ENCODE assay signal across 8 cellular contexts in the genomic region with DNA sequence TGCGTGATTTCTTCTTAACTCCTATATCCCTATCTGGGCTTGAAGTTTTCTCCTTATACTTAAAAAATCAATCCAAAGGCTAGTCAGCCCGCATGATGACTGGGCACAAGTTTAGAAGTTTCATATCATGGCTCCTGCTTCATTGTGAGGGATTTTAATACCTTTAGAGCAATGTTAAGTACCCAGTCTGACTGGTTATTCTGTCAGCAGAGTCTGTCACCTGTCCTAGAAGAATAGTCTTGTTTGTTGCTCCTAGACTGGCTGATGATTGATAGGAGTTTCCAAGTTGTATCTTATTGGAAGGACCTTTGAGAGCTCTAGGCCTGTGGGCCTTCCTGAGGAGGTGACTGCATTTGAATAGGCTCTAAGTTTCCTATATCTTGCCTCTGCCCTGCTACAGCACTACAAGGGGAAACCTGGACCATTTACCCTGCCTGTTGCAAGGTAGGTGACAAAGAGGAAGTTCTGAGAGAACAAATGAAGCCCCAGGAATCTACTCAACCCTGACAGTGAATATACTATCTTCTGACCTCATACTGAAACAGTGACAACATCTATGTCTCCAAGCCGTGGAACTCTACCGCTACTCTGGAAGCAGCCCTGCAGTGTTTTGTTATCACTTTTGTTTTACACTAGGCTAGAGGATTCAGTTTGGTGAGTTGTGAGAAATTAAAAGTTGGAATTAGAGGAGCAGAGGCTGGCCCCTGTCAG.
DNase-seq lines count a peak whose midpoint lies in the region; ATAC-seq, FAIRE-seq and TF ChIP-seq lines count a peak whose summit lies in the region.

No MANE protein-coding gene starts in this region.

- H3K9me3 ChIP-seq in pancreas = no peaks in the 10 kb centered on the region

- H3K4me3 Mint-ChIP-seq in activated CD4-positive, alpha-beta T cell treated with anti-CD3 and anti-CD28 coated beads for 36 hours = no peak overlapping the region

- no peak for FAIRE-seq in pancreas (lab: Jason Lieb, UNC)

- no peak for TF ChIP-seq CTCF in pancreas (IDR thresholded peaks at IDR 0.05)

- POLR2A ChIA-PET in activated CD4-positive, alpha-beta T cell treated with anti-CD3 and anti-CD28 coated beads for 36 hours (lab: Charles Lee) = no interaction called here

- CTCF ChIA-PET in activated CD4-positive, alpha-beta T cell treated with anti-CD3 and anti-CD28 coated beads for 36 hours (lab: Charles Lee) = no interaction called here

- H3K36me3 Mint-ChIP-seq in activated CD4-positive, alpha-beta T cell treated with anti-CD3 and anti-CD28 coated beads for 36 hours (ENCODE audit: low read depth) = peaks cover 10% of the 10 kb centered on the region

- peak; percentile 40 for DNase-seq in activated CD4-positive, alpha-beta T cell treated with anti-CD3 and anti-CD28 coated beads for 36 hours
- DNase-seq in activated CD4-positive, alpha-beta T cell treated with anti-CD3 and anti-CD28 coated beads for 1 hour = no peak
- DNase-seq in pancreas (no peak), iPS-NIHi7 (ENCODE audit: extremely low spot score) (no peak), CD1c-positive myeloid dendritic cell (ENCODE audit: extremely low spot score) (no peak), NCI-H1930 (lab: John Stamatoyannopoulos, UW) (no peak)

- H3K4me1 Mint-ChIP-seq in activated CD4-positive, alpha-beta T cell treated with anti-CD3 and anti-CD28 coated beads for 36 hours = peaks cover 28% of the 10 kb centered on the region

- H3K4me1 ChIP-seq in pancreas = peaks cover 0 to 8% (median 8%) of the 10 kb centered on the region in 3 donors

- intact Hi-C loops in activated CD4-positive, alpha-beta T cell treated with anti-CD3 and anti-CD28 coated beads for 36 hours (cut with DNase I, micrococcal nuclease) = no loop called here
- intact Hi-C loops in pancreas (cut with DNase I) = loop anchor here in 1 of 3 donors (10.0 kb wide), 1 partner anchor 152 kb away; a partner anchor contains a TSS

- H3K9me3 Mint-ChIP-seq in activated CD4-positive, alpha-beta T cell treated with anti-CD3 and anti-CD28 coated beads for 36 hours (ENCODE audit: low read depth) = no peaks in the 10 kb centered on the region

- 79 to 81% methylated on average over 4 of the region's 4 CpGs for WGBS in pancreas, 2 donors

- H3K4me3 ChIP-seq in pancreas = no peak overlapping the region

- H3K27ac ChIP-seq in pancreas = peak overlapping the region in 2 of 4 donors; percentile 2 to 7

- peak; percentile 90 for ATAC-seq in activated CD4-positive, alpha-beta T cell treated with anti-CD3 and anti-CD28 coated beads for 36 hours
- ATAC-seq in GM21528 (IDR thresholded peaks at IDR 0.05; ENCODE audit: low FRiP score, unreplicated experiment) (peak; percentile 81), HG03432 (IDR thresholded peaks at IDR 0.05; ENCODE audit: unreplicated experiment) (peak; percentile 97), pancreas (peak in 3 of 4 donors; percentile 36 to 39 (median 36))

- H3K27me3 ChIP-seq in pancreas = no peaks in the 10 kb centered on the region

- H3K27me3 Mint-ChIP-seq in activated CD4-positive, alpha-beta T cell treated with anti-CD3 and anti-CD28 coated beads for 36 hours = no peaks in the 10 kb centered on the region

- H3K36me3 ChIP-seq in pancreas = no peaks in the 10 kb centered on the region

- H3K27ac Mint-ChIP-seq in activated CD4-positive, alpha-beta T cell treated with anti-CD3 and anti-CD28 coated beads for 36 hours = peak overlapping the region; percentile 12

Comparison
In these comparisons a context has a peak if more than half of its experiments do, and no peak if none do; other contexts are left out.
1. ATAC-seq: peak in every context shown above with its lines; median percentile 97 in HG03432; 90 in activated CD4-positive, alpha-beta T cell treated with anti-CD3 and anti-CD28 coated beads for 36 hours; 81 in GM21528; 36 in pancreas.